Comparison of ENCODE assay signal across 1 cellular context in genomic region chr7:139852482-139852845, GRCh38.
TF ChIP-seq lines count a peak whose summit lies in the region.

No MANE protein-coding gene starts in this region.

TF ChIP-seq in HepG2, 621 proteins besides CTCF, POLR2A, EP300 and RAD21 (continues in another document):
- peak; percentile 86 for TF ChIP-seq NCOR1 (IDR thresholded peaks at IDR 0.05; ENCODE audit: borderline replicate concordance, low read length)
- TF ChIP-seq SMC3 (IDR thresholded peaks at IDR 0.05; ENCODE audit: low read length), result no peak
- TF ChIP-seq CREM (IDR thresholded peaks at IDR 0.05), result peak; percentile 54; the same call in 1 of the 2 replicates
- no peak for TF ChIP-seq CREM (CRISPR knock-in tag; IDR thresholded peaks at IDR 0.05)
- peak; percentile 83 for TF ChIP-seq HNF4G (IDR thresholded peaks at IDR 0.05; ENCODE audit: borderline replicate concordance, low read depth, low read length)
- TF ChIP-seq HNF4G (CRISPR knock-in tag; IDR thresholded peaks at IDR 0.05; ENCODE audit: borderline replicate concordance, low read depth), result no peak
- 0 out of 2 replicates have a peak, but pooled peaks have one; percentile 42 for TF ChIP-seq BCL6 (CRISPR knock-in tag; IDR thresholded peaks at IDR 0.05)
- TF ChIP-seq SOX13 (IDR thresholded peaks at IDR 0.05), result no peak
- TF ChIP-seq SOX13 (CRISPR knock-in tag; conservative IDR thresholded peaks at IDR 0.05 in 1 of 2, IDR thresholded peaks at IDR 0.05 in 1 of 2), result peak in 1 of 2 experiments; percentile 80; a peak in 2 of 4 replicates
- TF ChIP-seq NFE2 (CRISPR knock-in tag; IDR thresholded peaks at IDR 0.05), result no peak
- TF ChIP-seq STAT5B (CRISPR knock-in tag; IDR thresholded peaks at IDR 0.05), result no peak
- no peak for TF ChIP-seq MATR3 (CRISPR knock-in tag; IDR thresholded peaks at IDR 0.05)
- TF ChIP-seq TGIF2 (CRISPR knock-in tag; IDR thresholded peaks at IDR 0.05), result no peak
- TF ChIP-seq NFIC (IDR thresholded peaks at IDR 0.05; ENCODE audit: low read length), result peak; percentile 41; the same call in 1 of the 2 replicates
- TF ChIP-seq SOX6 (IDR thresholded peaks at IDR 0.05), result no peak
- TF ChIP-seq SOX6 (CRISPR knock-in tag; IDR thresholded peaks at IDR 0.05), result peak; percentile 83; the same call in 1 of the 2 replicates
- TF ChIP-seq PBX2 (CRISPR knock-in tag; IDR thresholded peaks at IDR 0.05), result no peak
- TF ChIP-seq SOX5 (CRISPR knock-in tag; IDR thresholded peaks at IDR 0.05; ENCODE audit: borderline replicate concordance), result peak; percentile 53; the same call in 1 of the 2 replicates
- no peak for TF ChIP-seq ZMAT5 (CRISPR knock-in tag; IDR thresholded peaks at IDR 0.05; ENCODE audit: borderline replicate concordance, low read depth)
- TF ChIP-seq KLF16 (CRISPR knock-in tag; IDR thresholded peaks at IDR 0.05), result no peak
- TF ChIP-seq NCOA2 (CRISPR knock-in tag; IDR thresholded peaks at IDR 0.05), result peak; percentile 52
- 0 out of 2 replicates have a peak, but pooled peaks have one; percentile 20 for TF ChIP-seq FOXA3 (CRISPR knock-in tag; IDR thresholded peaks at IDR 0.05)
- peak; percentile 64; the same call in 1 of the 2 replicates for TF ChIP-seq PAXIP1 (CRISPR knock-in tag; conservative IDR thresholded peaks at IDR 0.05)
- no peak for TF ChIP-seq NFAT5 (CRISPR knock-in tag; IDR thresholded peaks at IDR 0.05)
- no peak for TF ChIP-seq NONO (IDR thresholded peaks at IDR 0.05)
- no peak for TF ChIP-seq NONO (CRISPR knock-in tag; conservative IDR thresholded peaks at IDR 0.05)
- no peak for TF ChIP-seq ZMYM4 (CRISPR knock-in tag; IDR thresholded peaks at IDR 0.05)
- TF ChIP-seq CEBPG (CRISPR knock-in tag; IDR thresholded peaks at IDR 0.05), result peak; percentile 42; the same call in 1 of the 2 replicates
- 0 out of 2 replicates have a peak, but pooled peaks have one; percentile 28 for TF ChIP-seq ARID5B (CRISPR knock-in tag; IDR thresholded peaks at IDR 0.05)
- no peak for TF ChIP-seq HOXA9 (CRISPR knock-in tag; IDR thresholded peaks at IDR 0.05; ENCODE audit: borderline replicate concordance)
- TF ChIP-seq ISL2 (CRISPR knock-in tag; IDR thresholded peaks at IDR 0.05), result peak; percentile 73; the same call in 1 of the 2 replicates
- no peak for TF ChIP-seq HNF1A (IDR thresholded peaks at IDR 0.05; ENCODE audit: low read depth)
- TF ChIP-seq HNF1A (CRISPR knock-in tag; IDR thresholded peaks at IDR 0.05; ENCODE audit: borderline replicate concordance), result peak; percentile 19; the same call in 1 of the 2 replicates
- TF ChIP-seq ASH2L (IDR thresholded peaks at IDR 0.05; ENCODE audit: insufficient read length, low read depth, low read length), result peak; percentile 24
- no peak for TF ChIP-seq KLF12 (CRISPR knock-in tag; IDR thresholded peaks at IDR 0.05; ENCODE audit: borderline replicate concordance)
- 0 out of 2 replicates have a peak, but pooled peaks have one; percentile 36 for TF ChIP-seq HIC2 (CRISPR knock-in tag; IDR thresholded peaks at IDR 0.05; ENCODE audit: low read depth)
- TF ChIP-seq KAT2B (IDR thresholded peaks at IDR 0.05; ENCODE audit: borderline replicate concordance, low read depth, low read length), result no peak
- TF ChIP-seq GATAD2A (CRISPR knock-in tag; IDR thresholded peaks at IDR 0.05), result peak; percentile 57; the same call in 1 of the 2 replicates
